Comparison of ENCODE assay signal across 11 cellular contexts in the genomic region with DNA sequence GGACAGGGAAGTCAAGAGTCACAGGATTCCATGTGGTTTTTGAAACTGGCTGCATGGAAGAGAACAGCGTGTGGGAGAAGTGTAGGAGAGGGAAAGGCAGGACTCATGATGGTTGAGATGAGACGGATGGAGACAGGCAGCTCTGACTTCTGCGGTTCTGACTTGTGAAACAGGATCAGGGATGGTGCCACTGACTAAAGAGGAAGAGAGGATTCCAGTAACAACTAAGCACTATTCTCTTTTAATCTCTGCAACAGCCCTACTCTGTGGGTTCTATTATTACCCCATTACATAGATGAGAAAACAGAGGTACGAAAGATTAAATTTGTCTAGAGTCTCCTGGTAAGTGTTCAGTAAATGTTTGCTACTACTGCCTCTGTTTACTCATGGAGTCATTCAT.
DNase-seq lines count a peak whose midpoint lies in the region; ATAC-seq and TF ChIP-seq lines count a peak whose summit lies in the region.
"Had no signal": no experiment of that assay in that cellular context is flagged by ENCODE, and none has a peak within 500 bp of the region (broad histone marks: within the 10 kb centered on the region; RNA-seq: fewer than 3 reads in every experiment).

No MANE protein-coding gene starts in this region.

- POLR2A ChIA-PET in AG04450 (lab: Yijun Ruan, JAX) = interaction anchor here (1.1 kb wide), 1 partner anchor 20 kb away, joined by 7 read pairs; no protein-coding TSS in a partner anchor

- H3K27me3 ChIP-seq in AG04450 (ENCODE audit: control insufficient read depth, insufficient read depth, low read length) (no peaks in the 10 kb centered on the region), right cardiac atrium (ENCODE audit: control insufficient read depth, insufficient read depth) (no peaks in the 10 kb centered on the region)

- ATAC-seq in GM19397 (IDR thresholded peaks at IDR 0.05; ENCODE audit: unreplicated experiment) = peak; percentile 38
- peak; percentile 69 for ATAC-seq in HG03159 (IDR thresholded peaks at IDR 0.05; ENCODE audit: unreplicated experiment)
- no peak for ATAC-seq in right cardiac atrium

- peaks cover 16% of the 10 kb centered on the region for H3K4me1 ChIP-seq in right cardiac atrium (ENCODE audit: control insufficient read depth, insufficient read depth, low read length)

- H3K27ac ChIP-seq in AG04450 (ENCODE audit: low read depth, low read length) (peak overlapping the region; percentile 48), right cardiac atrium (ENCODE audit: low read length) (peak overlapping the region; percentile 49)
- H3K27ac ChIP-seq: HL-60 had no signal

- no peak for TF ChIP-seq CTCF in AG04450 (IDR thresholded peaks at IDR 0.05; ENCODE audit: low read depth, low read length)

- DNase-seq in AG04450 (ENCODE audit: low read depth, low spot score) (no peak), right cardiac atrium (no peak), COLO829 (ENCODE audit: low spot score) (no peak), NCI-H1694 treated with DMSO at 0.1 percent for 48 hours (lab: John Stamatoyannopoulos, UW) (no peak), EL (no peak)
- no peak for DNase-seq in activated naive CD4-positive, alpha-beta T cell (lab: John Stamatoyannopoulos, UW)
- DNase-seq: activated effector memory CD4-positive, alpha-beta T cell treated with anti-CD3 and anti-CD28 coated beads, Interleukin-2, amount 50 U/mL, for 16 hours; CD4-positive, alpha-beta T cell had no signal

- no peak overlapping the region for H3K4me3 ChIP-seq in AG04450 (ENCODE audit: low read depth, low read length)
- no peak overlapping the region for H3K4me3 ChIP-seq in right cardiac atrium (ENCODE audit: low read length)

- no peaks in the 10 kb centered on the region for H3K9me3 ChIP-seq in AG04450 (ENCODE audit: control insufficient read depth, insufficient read depth, low read length)
- no peaks in the 10 kb centered on the region for H3K9me3 ChIP-seq in right cardiac atrium (ENCODE audit: control insufficient read depth, low read length)

- CTCF ChIA-PET in AG04450 (lab: Charles Lee) = interaction anchor here (0.9 to 2.0 kb wide), 3 partner anchors 20 to 157 kb away, joined by 3 to 10 read pairs (median 3); no protein-coding TSS in a partner anchor

- 78% methylated on average over 4 of the region's 4 CpGs for WGBS in right cardiac atrium

- intact Hi-C loops in right cardiac atrium (cut with DNase I) = no loop called here

Comparison
In these comparisons a context has a peak if more than half of its experiments do, and no peak if none do; other contexts are left out.
1. ATAC-seq: peak in GM19397 (single experiment) and HG03159 (single experiment); none in right cardiac atrium (0 of 2).